9 cellular contexts compared by ENCODE assay signal in the genomic region with DNA sequence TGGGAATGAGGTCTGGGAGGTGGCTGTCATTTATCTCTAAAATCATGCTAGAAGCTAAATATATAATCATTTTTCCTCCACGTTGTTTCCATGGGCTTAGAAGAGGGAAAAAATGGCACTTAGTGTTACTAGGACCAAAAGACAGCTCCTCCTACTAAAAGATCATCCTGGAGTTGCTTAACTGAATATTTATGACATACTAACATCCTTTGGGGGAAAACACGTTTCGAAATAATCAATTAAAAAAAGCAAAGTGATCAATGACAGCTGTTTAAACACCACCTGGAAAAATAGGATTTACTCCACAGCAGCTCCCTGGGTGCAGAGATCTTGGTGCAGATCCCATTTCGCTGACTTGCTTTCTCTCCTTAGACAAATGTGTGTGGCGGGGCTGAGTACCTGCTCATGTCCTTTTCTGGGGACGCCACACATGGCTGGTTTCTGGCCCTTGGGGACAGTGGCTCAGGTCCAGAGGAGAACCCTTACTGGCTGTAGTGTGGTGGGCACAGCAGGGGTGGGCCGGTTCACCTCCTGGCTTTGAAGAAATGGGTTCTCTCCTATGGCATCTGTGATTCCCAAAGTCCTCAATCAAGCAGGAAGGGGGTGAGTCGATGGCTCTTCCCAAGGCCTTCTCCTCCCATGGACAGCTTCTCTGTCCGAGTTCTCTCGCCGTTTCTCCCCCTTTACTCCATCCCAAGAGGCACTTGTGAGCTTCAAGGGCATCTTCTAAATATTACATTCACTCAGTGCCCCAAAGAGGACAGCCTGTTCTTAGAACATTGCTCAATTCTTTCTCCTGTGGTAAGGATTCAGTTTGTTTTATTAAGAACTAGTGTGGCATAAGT.
A peak's percentile ranks its signal among the peaks of the same experiment; 100 is the strongest.
DNase-seq lines count a peak whose midpoint lies in the region; ATAC-seq, FAIRE-seq and TF ChIP-seq lines count a peak whose summit lies in the region.
"Had no signal": no experiment of that assay in that cellular context is flagged by ENCODE, and none has a peak within 500 bp of the region (broad histone marks: within the 10 kb centered on the region; RNA-seq: fewer than 3 reads in every experiment).

No MANE protein-coding gene starts in this region.

- FAIRE-seq in H54 (lab: Jason Lieb, UNC) = no peak

- peaks cover 19% of the 10 kb centered on the region for H3K4me1 ChIP-seq in right cardiac atrium (ENCODE audit: control insufficient read depth, insufficient read depth, low read length)

- ATAC-seq in right cardiac atrium (peak; percentile 34 to 49), GM21528 (IDR thresholded peaks at IDR 0.05; ENCODE audit: low FRiP score, unreplicated experiment) (no peak), esophagus mucosa (no peak)
- ATAC-seq in stimulated activated effector memory CD8-positive, alpha-beta T cell treated with anti-CD3 and anti-CD28 coated beads, Interleukin-12 subunit alpha, Interleukin-12 subunit beta, amount 100 ng/mL, for 72 hours = no peak

- 78 to 81% (median 79%) methylated on average over 11 of the region's 11 CpGs for WGBS in adipose tissue, 3 donors
- 78% methylated on average over 11 of the region's 11 CpGs for WGBS in right cardiac atrium

- H3K27ac ChIP-seq in adipose tissue (ENCODE audit: low read depth, low read length) (peak overlapping the region; percentile 19), right cardiac atrium (ENCODE audit: low read length) (peak overlapping the region; percentile 28)

- H3K4me3 Mint-ChIP-seq in stimulated activated effector memory CD8-positive, alpha-beta T cell treated with anti-CD3 and anti-CD28 coated beads, Interleukin-12 subunit alpha, Interleukin-12 subunit beta, amount 100 ng/mL, for 72 hours = no peak overlapping the region

- no peaks in the 10 kb centered on the region for H3K36me3 Mint-ChIP-seq in stimulated activated effector memory CD8-positive, alpha-beta T cell treated with anti-CD3 and anti-CD28 coated beads, Interleukin-12 subunit alpha, Interleukin-12 subunit beta, amount 100 ng/mL, for 72 hours

- DNase-seq in LHCN-M2 (ENCODE audit: low read depth) (peak; percentile 88), right cardiac atrium (peak in 1 of 3 donors; percentile 55), NCI-H69 (lab: John Stamatoyannopoulos, UW) (no peak), H54 (ENCODE audit: insufficient read length, low spot score) (no peak)
- DNase-seq in stimulated activated effector memory CD8-positive, alpha-beta T cell treated with anti-CD3 and anti-CD28 coated beads, Interleukin-12 subunit alpha, Interleukin-12 subunit beta, amount 100 ng/mL, for 72 hours (ENCODE audit: low spot score in 2 of 2) = no peak
- DNase-seq: NCI-H2029 had no signal

- peak overlapping the region; percentile 86 for H3K27ac Mint-ChIP-seq in stimulated activated effector memory CD8-positive, alpha-beta T cell treated with anti-CD3 and anti-CD28 coated beads, Interleukin-12 subunit alpha, Interleukin-12 subunit beta, amount 100 ng/mL, for 72 hours

- H3K9me3 ChIP-seq in right cardiac atrium (ENCODE audit: control insufficient read depth, low read length) = no peaks in the 10 kb centered on the region

- intact Hi-C loops in right cardiac atrium (cut with DNase I) = loop anchor here (10.0 kb wide), 3 partner anchors 114 to 154 kb away; no protein-coding TSS in a partner anchor

- no peak overlapping the region for H3K4me3 ChIP-seq in right cardiac atrium (ENCODE audit: low read length)

- H3K4me1 Mint-ChIP-seq in stimulated activated effector memory CD8-positive, alpha-beta T cell treated with anti-CD3 and anti-CD28 coated beads, Interleukin-12 subunit alpha, Interleukin-12 subunit beta, amount 100 ng/mL, for 72 hours = peaks cover 71% of the 10 kb centered on the region

- no peak for TF ChIP-seq POLR2A in H54 (IDR thresholded peaks at IDR 0.05; ENCODE audit: low read depth, low read length)

- H3K27me3 ChIP-seq in right cardiac atrium (ENCODE audit: control insufficient read depth, insufficient read depth) = no peaks in the 10 kb centered on the region

- H3K9me3 Mint-ChIP-seq in stimulated activated effector memory CD8-positive, alpha-beta T cell treated with anti-CD3 and anti-CD28 coated beads, Interleukin-12 subunit alpha, Interleukin-12 subunit beta, amount 100 ng/mL, for 72 hours = no peaks in the 10 kb centered on the region

Comparison
In these comparisons a context has a peak if more than half of its experiments do, and no peak if none do; other contexts are left out.
1. ATAC-seq: peak in right cardiac atrium (2 of 2); none in stimulated activated effector memory CD8-positive, alpha-beta T cell treated with anti-CD3 and anti-CD28 coated beads, Interleukin-12 subunit alpha, Interleukin-12 subunit beta, amount 100 ng/mL, for 72 hours (single experiment), GM21528 (single experiment) and esophagus mucosa (single experiment).